In genomic region chrX:10597871-10598270, GRCh38 we compare ENCODE assay signal across 10 cellular contexts. TPM values are rescaled to one million over a fixed set of nuclear protein-coding genes. Genes with fewer than 3 reads are reported as not detected.
DNase-seq lines count a peak whose midpoint lies in the region; ATAC-seq and TF ChIP-seq lines count a peak whose summit lies in the region.
"Had no signal": no experiment of that assay in that cellular context is flagged by ENCODE, and none has a peak within 500 bp of the region (broad histone marks: within the 10 kb centered on the region; RNA-seq: fewer than 3 reads in every experiment).

No MANE protein-coding gene starts in this region.

- H3K4me3 Mint-ChIP-seq in activated naive CD8-positive, alpha-beta T cell treated with anti-CD3 and anti-CD28 coated beads for 36 hours: no peak overlapping the region

- no peak for ATAC-seq in GM21723 (IDR thresholded peaks at IDR 0.05; ENCODE audit: unreplicated experiment)

- TF ChIP-seq CTCF in AG10803 (conservative IDR thresholded peaks at IDR 0.05; ENCODE audit: low read length): peak; percentile 61

- H3K27me3 ChIP-seq in H7 (ENCODE audit: control insufficient read depth, insufficient read depth, low read length): no peaks in the 10 kb centered on the region
- H3K27me3 ChIP-seq: transverse colon had no signal

- H3K9me3 Mint-ChIP-seq in activated naive CD8-positive, alpha-beta T cell treated with anti-CD3 and anti-CD28 coated beads for 36 hours: no peaks in the 10 kb centered on the region

- no peaks in the 10 kb centered on the region for H3K36me3 Mint-ChIP-seq in activated naive CD8-positive, alpha-beta T cell treated with anti-CD3 and anti-CD28 coated beads for 36 hours

- peak; percentile 31 for DNase-seq in AG10803 (ENCODE audit: low read depth)
- DNase-seq in H7: peak; percentile 48
- DNase-seq in SK-N-DZ (ENCODE audit: low spot score): peak; percentile 25
- DNase-seq in iPS-NIHi7 (ENCODE audit: extremely low spot score): peak; percentile 55
- DNase-seq in activated naive CD8-positive, alpha-beta T cell treated with anti-CD3 and anti-CD28 coated beads for 36 hours: no peak
- no peak for DNase-seq in KG1 (lab: John Stamatoyannopoulos, UW)
- DNase-seq in epidermal melanocyte (ENCODE audit: insufficient read length, low spot score): no peak
- DNase-seq: mesenchymal stem cell, transverse colon had no signal

- no peaks in the 10 kb centered on the region for H3K4me1 Mint-ChIP-seq in activated naive CD8-positive, alpha-beta T cell treated with anti-CD3 and anti-CD28 coated beads for 36 hours

- no peak overlapping the region for H3K27ac Mint-ChIP-seq in activated naive CD8-positive, alpha-beta T cell treated with anti-CD3 and anti-CD28 coated beads for 36 hours

- H3K27me3 Mint-ChIP-seq in activated naive CD8-positive, alpha-beta T cell treated with anti-CD3 and anti-CD28 coated beads for 36 hours: no peaks in the 10 kb centered on the region

- H3K36me3 ChIP-seq in H7 (replicated peaks; ENCODE audit: control insufficient read depth, insufficient read depth, low read length): no peaks in the 10 kb centered on the region
- H3K36me3 ChIP-seq: transverse colon had no signal

- no peak overlapping the region for H3K4me3 ChIP-seq in AG10803 (ENCODE audit: low read length)
- H3K4me3 ChIP-seq in H7 (ENCODE audit: insufficient read depth, low read depth, low read length): no peak overlapping the region
- H3K4me3 ChIP-seq: transverse colon had no signal

RNA-seq across cellular contexts. Expression of gene MID1, which starts 22.5 kb away (rescaled TPM):
- 55.1 and 63.4 TPM in 2 replicates for total RNA-seq in H7 (2014; rRNA removed; shearing (Covaris generic))
- 0.92 and 1.9 TPM in 2 replicates for polyA plus RNA-seq in SK-N-DZ (2014; cell fraction: cytosol; rRNA removed)
- polyA plus RNA-seq in SK-N-DZ (2014; cell fraction: nucleus; rRNA removed): 1.1 and 2.8 TPM in 2 replicates
- under 1 TPM; 0.28 to 0.70 TPM for total RNA-seq in activated naive CD8-positive, alpha-beta T cell treated with anti-CD3 and anti-CD28 coated beads for 36 hours

Comparison
In these comparisons a context has a peak if more than half of its experiments do, and no peak if none do; other contexts are left out.
1. DNase-seq: peak in AG10803 (single experiment), H7 (single experiment), SK-N-DZ (single experiment) and iPS-NIHi7 (single experiment); none in activated naive CD8-positive, alpha-beta T cell treated with anti-CD3 and anti-CD28 coated beads for 36 hours (single experiment), KG1 (single experiment) and epidermal melanocyte (single experiment).
2. RNA of gene MID1, which starts 22.5 kb away (total RNA-seq): 55.1 to 63.4 TPM in H7; 0.28 to 0.70 TPM in activated naive CD8-positive, alpha-beta T cell treated with anti-CD3 and anti-CD28 coated beads for 36 hours; every median in the first group is over 10 times any median in the second.